In genomic region chr5:116315531-116315930, GRCh38 we compare ENCODE assay signal across 35 cellular contexts.
"Had no signal": no experiment of that assay in that cellular context is flagged by ENCODE, and none has a peak within 500 bp of the region (broad histone marks: within the 10 kb centered on the region; RNA-seq: fewer than 3 reads in every experiment).

No MANE protein-coding gene starts in this region.

- H3K27ac Mint-ChIP-seq: activated B cell treated with CpG ODN at 0.5 μM for 24 hours; activated CD4-positive, alpha-beta memory T cell treated with anti-CD3 and anti-CD28 coated beads for 36 hours; activated naive CD4-positive, alpha-beta T cell treated with anti-CD3 and anti-CD28 coated beads for 36 hours; activated naive CD4-positive, alpha-beta T cell treated with anti-CD3 and anti-CD28 coated beads, Interleukin-2, amount 50 U/mL, for 72 hours; activated T-helper 1 cell treated with anti-CD3 and anti-CD28 coated beads, Interleukin-12 subunit alpha, Interleukin-12 subunit beta, Interleukin-2, Interleukin-4 antibody, amounts not matched to agents 30 ng/mL and 10 ng/mL and 1 ng/mL, durations not matched to agents 14 hours and 24 hours and 36 hours; T-cell; T-helper 17 cell had no signal

- H3K4me3 ChIP-seq: PC-9 had no signal

- H3K36me3 ChIP-seq: brain microvascular endothelial cell had no signal

- ATAC-seq: activated T-cell treated with anti-CD3 and anti-CD28 coated beads, Interleukin-2, amount 50 U/mL, for 4 hours; Right ventricle myocardium inferior; SK-N-SH treated with all-trans-retinoic acid at 6 μM for 48 hours; T-cell; T-helper 17 cell had no signal

- H3K27me3 Mint-ChIP-seq: activated B cell treated with CpG ODN at 0.5 μM for 24 hours; activated CD4-positive, alpha-beta memory T cell treated with anti-CD3 and anti-CD28 coated beads for 36 hours; T-cell; T-helper 17 cell had no signal

- H3K4me2 ChIP-seq: PC-9 had no signal

- H3K27me3 ChIP-seq: brain microvascular endothelial cell had no signal

- H3K4me3 Mint-ChIP-seq: activated B cell treated with CpG ODN at 0.5 μM for 24 hours; activated CD4-positive, alpha-beta memory T cell treated with anti-CD3 and anti-CD28 coated beads for 36 hours; activated naive CD4-positive, alpha-beta T cell treated with anti-CD3 and anti-CD28 coated beads for 36 hours; activated T-cell treated with anti-CD3 and anti-CD28 coated beads, Interleukin-2, amount 50 U/mL, for 4 hours; activated T-helper 1 cell treated with anti-CD3 and anti-CD28 coated beads, Interleukin-12 subunit alpha, Interleukin-12 subunit beta, Interleukin-2, Interleukin-4 antibody, amounts not matched to agents 30 ng/mL and 10 ng/mL and 1 ng/mL, durations not matched to agents 14 hours and 24 hours and 36 hours; T-cell; T-helper 17 cell had no signal

- DNase-seq: activated B cell treated with CpG ODN at 0.5 μM for 24 hours; activated CD4-positive, alpha-beta memory T cell treated with anti-CD3 and anti-CD28 coated beads for 36 hours; activated CD4-positive, alpha-beta T cell treated with anti-CD3 and anti-CD28 coated beads for 4 hours; activated CD4-positive, alpha-beta T cell treated with anti-CD3 and anti-CD28 coated beads, Interleukin-2, amount 50 U/mL, for 1 hour; activated CD4-positive, CD25-positive, alpha-beta regulatory T cell treated with anti-CD3 and anti-CD28 coated beads, Interleukin-2, amount 50 U/mL, for 72 hours; activated CD8-positive, alpha-beta memory T cell treated with anti-CD3 and anti-CD28 coated beads, Interleukin-2, amount 50 U/mL, for 4 hours; activated gamma-delta T cell treated with Interleukin-2 at 50 U/mL for 16 hours; activated naive CD4-positive, alpha-beta T cell treated with anti-CD3 and anti-CD28 coated beads for 36 hours; activated T-cell treated with anti-CD3 and anti-CD28 coated beads for 4 hours; activated T-cell treated with anti-CD3 and anti-CD28 coated beads, Interleukin-2, amount 50 U/mL, for 4 hours; amniotic stem cell; aorta; brain microvascular endothelial cell; central memory CD4-positive, alpha-beta T cell; Karpas-422; NCI-H1105; NCI-H1417 treated with DMSO at 0.1 percent for 48 hours; NCI-H187 treated with DMSO at 0.1 percent for 48 hours; NCI-H2081; NCI-H226; NCI-H446 treated with DMSO at 0.1 percent for 48 hours; NCI-H524; NCI-H69; NK-92 treated with Interleukin-12 subunit alpha and Interleukin-12 subunit beta, amount 100 ng/mL, for 24 hours; PC-9; SIG-M5; T-cell; T-helper 17 cell; T-helper 9 cell had no signal

- H2AFZ ChIP-seq: PC-9 had no signal

- H3K27ac ChIP-seq: brain microvascular endothelial cell, PC-9, RWPE1, VCaP had no signal
